10 cellular contexts compared by ENCODE assay signal in the genomic region with DNA sequence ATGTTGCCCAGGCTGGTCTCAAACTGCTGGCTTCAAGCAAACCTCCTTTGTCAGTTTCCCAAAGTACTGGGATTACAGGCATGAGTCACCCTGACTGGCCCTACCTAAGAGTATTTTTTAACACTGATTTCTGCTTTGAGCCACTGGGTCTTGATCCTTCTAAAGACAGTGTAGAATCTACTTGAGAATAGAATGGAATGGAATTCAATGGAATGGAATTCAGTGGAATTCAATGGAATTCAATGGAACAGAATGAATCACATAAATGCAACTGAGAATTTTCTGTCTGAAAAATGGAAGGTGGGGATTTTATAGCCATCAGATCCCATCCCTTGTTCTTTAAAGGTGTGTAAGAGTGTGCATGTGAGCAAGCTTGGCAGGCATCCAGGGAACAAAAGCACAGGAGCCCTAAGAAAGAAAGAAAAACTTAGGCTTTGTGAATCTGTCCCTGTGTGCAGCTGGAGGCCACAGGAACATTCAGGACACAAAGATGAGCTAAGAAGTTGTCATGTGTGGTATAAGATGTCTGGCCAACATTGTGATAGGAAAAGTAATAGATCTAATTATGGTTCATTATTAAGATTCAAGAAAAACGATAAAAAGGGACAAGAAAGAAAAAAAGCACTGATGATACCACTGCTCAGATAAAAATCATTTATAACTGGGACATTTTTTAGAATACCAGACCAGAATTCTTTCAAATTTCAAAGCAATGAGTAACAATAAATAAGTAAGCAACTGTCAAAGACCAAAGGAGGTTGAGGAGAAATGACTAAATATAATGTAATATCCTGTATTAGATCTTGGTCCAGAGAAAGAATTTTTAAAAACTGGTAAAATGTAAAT.
DNase-seq lines count a peak whose midpoint lies in the region; ATAC-seq and TF ChIP-seq lines count a peak whose summit lies in the region.
"Had no signal": no experiment of that assay in that cellular context is flagged by ENCODE, and none has a peak within 500 bp of the region (broad histone marks: within the 10 kb centered on the region; RNA-seq: fewer than 3 reads in every experiment).

No MANE protein-coding gene starts in this region.

- H4K5ac ChIP-seq in mesendoderm (ENCODE audit: low read length), result no peak overlapping the region

- H2BK120ac ChIP-seq in mesendoderm (ENCODE audit: low read depth, low read length), result no peak overlapping the region

- H3K27me3 ChIP-seq in BLaER1 (no peaks in the 10 kb centered on the region), HUES6 (ENCODE audit: control insufficient read depth, insufficient read depth, low read length) (no peaks in the 10 kb centered on the region), mammary epithelial cell (ENCODE audit: insufficient read depth, low read length) (no peaks in the 10 kb centered on the region), mesendoderm (ENCODE audit: insufficient read depth, low read length, poor library complexity) (no peaks in the 10 kb centered on the region)

- H3K4me3 ChIP-seq in BLaER1 (no peak overlapping the region), HUES6 (ENCODE audit: low read depth, low read length) (no peak overlapping the region), mammary epithelial cell (replicated peaks in 1 of 3; ENCODE audit: insufficient read depth in 1 of 3, low read depth in 2 of 3, low read length in 3 of 3) (no peak overlapping the region), mesendoderm (ENCODE audit: low read length) (no peak overlapping the region)

- no peak overlapping the region for H4K8ac ChIP-seq in mesendoderm (ENCODE audit: low read depth, low read length)

- H3K4me2 ChIP-seq in BLaER1 (peak overlapping the region; percentile 49; the same call in 1 of the 2 replicates), mammary epithelial cell (ENCODE audit: insufficient read depth, low read depth, low read length) (peak overlapping the region; percentile 50), mesendoderm (ENCODE audit: low read length) (no peak overlapping the region)

- H3K18ac ChIP-seq in mesendoderm (ENCODE audit: low read length), result peak overlapping the region; percentile 97

- H3K9ac ChIP-seq in BLaER1, result no peak overlapping the region
- H3K9ac ChIP-seq in HUES6 (ENCODE audit: low read length), result no peak overlapping the region
- peak overlapping the region; percentile 36 for H3K9ac ChIP-seq in mammary epithelial cell (ENCODE audit: insufficient read depth, low read length)
- H3K9ac ChIP-seq in mesendoderm (ENCODE audit: low read length), result no peak overlapping the region

- no peaks in the 10 kb centered on the region for H3K79me1 ChIP-seq in mesendoderm (ENCODE audit: low read length)

- no peak overlapping the region for H2BK5ac ChIP-seq in mesendoderm (ENCODE audit: low read length)

- no peak for TF ChIP-seq CTCF in mammary epithelial cell (conservative IDR thresholded peaks at IDR 0.05 in 1 of 2, IDR thresholded peaks at IDR 0.05 in 1 of 2; ENCODE audit: extremely low read depth in 1 of 2, insufficient read depth in 1 of 2, low read depth in 1 of 2, low read length in 2 of 2)

- in situ Hi-C loops in mammary epithelial cell (cut with MboI; ENCODE audit: low sequenced_read_pairs in 2 of 2), result no loop called here

- H3K9me3 ChIP-seq in BLaER1 (no peaks in the 10 kb centered on the region), HUES6 (ENCODE audit: control insufficient read depth, insufficient read depth, low read depth, low read length) (peaks cover 5% of the 10 kb centered on the region; the same call in 1 of the 2 replicates), mammary epithelial cell (replicated peaks; ENCODE audit: insufficient read depth, low read length) (no peaks in the 10 kb centered on the region)

- no peaks in the 10 kb centered on the region for H4K20me1 ChIP-seq in BLaER1
- no peaks in the 10 kb centered on the region for H4K20me1 ChIP-seq in mammary epithelial cell (ENCODE audit: insufficient read depth, low read length)

- no peak overlapping the region for H2BK15ac ChIP-seq in mesendoderm (replicated peaks; ENCODE audit: low read depth)

- H3K79me2 ChIP-seq in mammary epithelial cell (ENCODE audit: insufficient read depth, low read length), result no peaks in the 10 kb centered on the region
- H3K79me2 ChIP-seq in mesendoderm (ENCODE audit: control insufficient read depth, insufficient read depth, low read length), result no peaks in the 10 kb centered on the region

- H3K4ac ChIP-seq in mesendoderm (ENCODE audit: low read depth, low read length), result peak overlapping the region; percentile 94

- CTCF ChIA-PET in mammary epithelial cell (lab: Charles Lee; ENCODE audit: low non-redundant PET), result no interaction called here

- H3K23ac ChIP-seq in mesendoderm (ENCODE audit: low read length), result no peak overlapping the region

- intact Hi-C loops in mammary epithelial cell (cut with micrococcal nuclease), result no loop called here

- no peak for ATAC-seq in HG03196 (IDR thresholded peaks at IDR 0.05; ENCODE audit: unreplicated experiment)

- 12% methylated on average over 1 of the region's 1 CpG for WGBS in mammary epithelial cell (ENCODE audit: low coverage, missing lambda C conversion rate)
- WGBS in mesendoderm (ENCODE audit: extremely low coverage, insufficient coverage, low lambda C conversion rate), result no CpG with 5 or more reads among the region's 1 CpG

- peak; percentile 50 for DNase-seq in mammary epithelial cell
- DNase-seq in mesendoderm, result peak; percentile 87
- no peak for DNase-seq in activated T-cell treated with anti-CD3 and anti-CD28 coated beads for 4 hours
- no peak for DNase-seq in NK-92 treated with Interleukin-12 subunit alpha and Interleukin-12 subunit beta, amount 100 ng/mL, for 24 hours (lab: John Stamatoyannopoulos, UW)
- DNase-seq in DMS114 treated with DMSO at 0.1 percent for 48 hours (lab: John Stamatoyannopoulos, UW; ENCODE audit: unreplicated experiment), result no peak
- DNase-seq: Kasumi-1; stimulated activated CD4-positive, alpha-beta T cell treated with anti-CD3 and anti-CD28 coated beads, Interleukin-4, amount 100 ng/mL, for 1 hour had no signal

- peak overlapping the region; percentile 16 for H2AFZ ChIP-seq in mammary epithelial cell (ENCODE audit: low read depth, low read length)

- H3K36me3 ChIP-seq in BLaER1 (no peaks in the 10 kb centered on the region), HUES6 (ENCODE audit: control insufficient read depth, insufficient read depth, low read length) (no peaks in the 10 kb centered on the region), mammary epithelial cell (ENCODE audit: insufficient read depth, low read length) (no peaks in the 10 kb centered on the region), mesendoderm (ENCODE audit: control insufficient read depth, insufficient read depth, low read length) (no peaks in the 10 kb centered on the region)

- H3K27ac ChIP-seq in BLaER1 (no peak overlapping the region), HUES6 (ENCODE audit: low read depth, low read length) (peak overlapping the region; percentile 59), mammary epithelial cell (ENCODE audit: insufficient read depth, low read depth, low read length) (peak overlapping the region; percentile 41), mesendoderm (ENCODE audit: low read depth, low read length) (peak overlapping the region; percentile 45)

- H3K56ac ChIP-seq in mesendoderm (ENCODE audit: low read length), result no peak overlapping the region

- H2AK5ac ChIP-seq in mesendoderm (ENCODE audit: low read length), result no peak overlapping the region

- BruUV-seq in mammary epithelial cell (replicated peaks; lab: Mats Ljungman, UMichigan), result no TSS peak

- H3K4me1 ChIP-seq in BLaER1, result peaks cover 15% of the 10 kb centered on the region
- H3K4me1 ChIP-seq in HUES6 (ENCODE audit: control insufficient read depth, insufficient read depth, low read length), result peaks cover 14% of the 10 kb centered on the region
- H3K4me1 ChIP-seq in mammary epithelial cell (ENCODE audit: insufficient read depth, low read length), result peaks cover 20% of the 10 kb centered on the region
- no peaks in the 10 kb centered on the region for H3K4me1 ChIP-seq in mesendoderm (ENCODE audit: control insufficient read depth, low read depth, low read length)

- dilution Hi-C loops in mammary epithelial cell (cut with HindIII; ENCODE audit: low sequenced_read_pairs), result no loop called here

Comparison
In these comparisons a context has a peak if more than half of its experiments do, and no peak if none do; other contexts are left out.
1. DNase-seq: peak in mammary epithelial cell (single experiment) and mesendoderm (single experiment); none in activated T-cell treated with anti-CD3 and anti-CD28 coated beads for 4 hours (single experiment), NK-92 treated with Interleukin-12 subunit alpha and Interleukin-12 subunit beta, amount 100 ng/mL, for 24 hours (single experiment) and DMS114 treated with DMSO at 0.1 percent for 48 hours (single experiment).